ENCODE assay signal across 7 cellular contexts in genomic region chr14:68232643-68233055, GRCh38.
DNase-seq lines count a peak whose midpoint lies in the region; ATAC-seq and TF ChIP-seq lines count a peak whose summit lies in the region.

No MANE protein-coding gene starts in this region.

- H4K20me1 ChIP-seq in GM23248 (ENCODE audit: insufficient read depth) = no peaks in the 10 kb centered on the region
- H4K20me1 ChIP-seq in KMS-11 (ENCODE audit: insufficient read depth) = no peaks in the 10 kb centered on the region
- no peaks in the 10 kb centered on the region for H4K20me1 ChIP-seq in mammary epithelial cell (ENCODE audit: insufficient read depth, low read length)

- no peaks in the 10 kb centered on the region for H3K9me2 ChIP-seq in GM23248 (ENCODE audit: insufficient read depth)

- no peak overlapping the region for H3K27ac Mint-ChIP-seq in memory B cell
- H3K27ac Mint-ChIP-seq in Caco-2 (ENCODE audit: unreplicated experiment) = no peak overlapping the region

- H3K4me3 Mint-ChIP-seq in memory B cell (no peak overlapping the region), Caco-2 (ENCODE audit: unreplicated experiment) (no peak overlapping the region)

- H3K9me3 Mint-ChIP-seq in memory B cell (no peaks in the 10 kb centered on the region), Caco-2 (ENCODE audit: unreplicated experiment) (no peaks in the 10 kb centered on the region)

- CTCF ChIA-PET in mammary epithelial cell (lab: Charles Lee; ENCODE audit: low non-redundant PET) (interaction anchor here (0.6 kb wide), 1 partner anchor 288 kb away, joined by 3 read pairs; no protein-coding TSS in a partner anchor), Caco-2 (lab: Charles Lee) (no interaction called here)

- H3K4me1 ChIP-seq in GM23248 (ENCODE audit: insufficient read depth) (peaks cover 32% of the 10 kb centered on the region), KMS-11 (ENCODE audit: low read depth, poor library complexity, severe bottlenecking) (peaks cover 76% of the 10 kb centered on the region), mammary epithelial cell (ENCODE audit: insufficient read depth, low read length) (peaks cover 38% of the 10 kb centered on the region), aorta (ENCODE audit: control insufficient read depth in 1 of 2, insufficient read depth in 2 of 2, low read length in 2 of 2) (peaks cover 0 to 3% of the 10 kb centered on the region in 2 donors), Caco-2 (peaks cover 15% of the 10 kb centered on the region)

- BruUV-seq in mammary epithelial cell (replicated peaks; lab: Mats Ljungman, UMichigan) (no TSS peak), Caco-2 (replicated peaks; lab: Mats Ljungman, UMichigan) (no TSS peak)

- ATAC-seq in memory B cell (ENCODE audit: low read depth) = peak; percentile 24
- peak; percentile 94 for ATAC-seq in aorta (ENCODE audit: low FRiP score)

- no peaks in the 10 kb centered on the region for H3K79me2 ChIP-seq in GM23248 (ENCODE audit: insufficient read depth)
- H3K79me2 ChIP-seq in KMS-11 (ENCODE audit: insufficient read depth, low read depth) = no peaks in the 10 kb centered on the region
- no peaks in the 10 kb centered on the region for H3K79me2 ChIP-seq in mammary epithelial cell (ENCODE audit: insufficient read depth, low read length)

- no peaks in the 10 kb centered on the region for H3K36me3 ChIP-seq in GM23248 (ENCODE audit: low read depth)
- no peaks in the 10 kb centered on the region for H3K36me3 ChIP-seq in KMS-11 (ENCODE audit: insufficient read depth)
- H3K36me3 ChIP-seq in mammary epithelial cell (ENCODE audit: insufficient read depth, low read length) = no peaks in the 10 kb centered on the region
- no peaks in the 10 kb centered on the region for H3K36me3 ChIP-seq in aorta (ENCODE audit: control insufficient read depth in 1 of 2, insufficient read depth in 2 of 2, low read length in 1 of 2)
- H3K36me3 ChIP-seq in Caco-2 (ENCODE audit: control insufficient read depth, insufficient read depth, low read length) = no peaks in the 10 kb centered on the region

- H3K4me1 Mint-ChIP-seq in memory B cell (no peaks in the 10 kb centered on the region), Caco-2 (ENCODE audit: low read depth, unreplicated experiment) (no peaks in the 10 kb centered on the region)

- H3K27ac ChIP-seq in GM23248 (peak overlapping the region; percentile 91), KMS-11 (peak overlapping the region; percentile 99), mammary epithelial cell (ENCODE audit: insufficient read depth, low read depth, low read length) (peak overlapping the region; percentile 92), aorta (ENCODE audit: low read depth in 1 of 2, low read length in 2 of 2) (peak overlapping the region in 1 of 2 donors; percentile 81)

- 4 to 5% methylated on average over 1 of the region's 1 CpG for WGBS in GM23248 (ENCODE audit: low coverage in 1 of 2, low lambda C conversion rate in 2 of 2, missing lambda C conversion rate in 2 of 2), 2 experiments
- 0% methylated on average over 1 of the region's 1 CpG for WGBS in mammary epithelial cell (ENCODE audit: low coverage, missing lambda C conversion rate)
- 3 to 8% methylated on average over 1 of the region's 1 CpG for WGBS in aorta, 2 donors

- in situ Hi-C loops in GM13977 (cut with MboI; ENCODE audit: low pct_unique_long_range_greater_than_20kb, low sequenced_read_pairs, unreplicated experiment) (no loop called here), GM23248 (cut with MboI) (no loop called here), mammary epithelial cell (cut with MboI; ENCODE audit: low sequenced_read_pairs in 2 of 2) (no loop called here)

- dilution Hi-C loops in mammary epithelial cell (cut with HindIII; ENCODE audit: low sequenced_read_pairs) = loop anchor here (25.0 kb wide), 1 partner anchor 295 kb away; no protein-coding TSS in a partner anchor

- H3K4me3 ChIP-seq in GM23248 (0 out of 2 replicates have a peak overlapping the region, but pooled peaks have one; percentile 6), KMS-11 (IDR thresholded peaks at IDR 0.05; ENCODE audit: insufficient read depth, low read depth, low read length) (no peak overlapping the region), mammary epithelial cell (replicated peaks in 1 of 3; ENCODE audit: insufficient read depth in 1 of 3, low read depth in 2 of 3, low read length in 3 of 3) (no peak overlapping the region), aorta (ENCODE audit: low read length in 2 of 2) (no peak overlapping the region), Caco-2 (ENCODE audit: low read depth, low read length) (no peak overlapping the region)

- H3K27me3 Mint-ChIP-seq in memory B cell = no peaks in the 10 kb centered on the region
- H3K27me3 Mint-ChIP-seq in Caco-2 (ENCODE audit: insufficient read depth, unreplicated experiment) = no peaks in the 10 kb centered on the region

- H3F3A ChIP-seq in GM23248 (ENCODE audit: insufficient read depth) = peaks cover 19% of the 10 kb centered on the region

- H3K4me2 ChIP-seq in GM23248 (ENCODE audit: unreplicated experiment) = peak overlapping the region; percentile 53
- peak overlapping the region; percentile 46 for H3K4me2 ChIP-seq in KMS-11
- peak overlapping the region; percentile 27 for H3K4me2 ChIP-seq in mammary epithelial cell (ENCODE audit: insufficient read depth, low read depth, low read length)

- no peaks in the 10 kb centered on the region for H3K9me3 ChIP-seq in GM23248 (ENCODE audit: low read depth)
- no peaks in the 10 kb centered on the region for H3K9me3 ChIP-seq in mammary epithelial cell (replicated peaks; ENCODE audit: insufficient read depth, low read length)
- H3K9me3 ChIP-seq in aorta (ENCODE audit: control insufficient read depth, low read length) = no peaks in the 10 kb centered on the region
- no peaks in the 10 kb centered on the region for H3K9me3 ChIP-seq in Caco-2

- H2AFZ ChIP-seq in GM23248 = no peak overlapping the region
- H2AFZ ChIP-seq in KMS-11 (ENCODE audit: low read depth) = peak overlapping the region; percentile 28; the same call in 1 of the 2 replicates
- H2AFZ ChIP-seq in mammary epithelial cell (ENCODE audit: low read depth, low read length) = peak overlapping the region; percentile 41

- H3K9ac ChIP-seq in GM23248 (peak overlapping the region; percentile 66), KMS-11 (peak overlapping the region; percentile 65; the same call in 1 of the 2 replicates), mammary epithelial cell (ENCODE audit: insufficient read depth, low read length) (peak overlapping the region; percentile 55)

- no peak for TF ChIP-seq CTCF in GM13977 (IDR thresholded peaks at IDR 0.05; ENCODE audit: extremely low read depth, insufficient read depth, missing control alignments)
- TF ChIP-seq CTCF in KMS-11 (conservative IDR thresholded peaks at IDR 0.05; ENCODE audit: low read depth, low read length) = no peak
- no peak for TF ChIP-seq CTCF in mammary epithelial cell (conservative IDR thresholded peaks at IDR 0.05 in 1 of 2, IDR thresholded peaks at IDR 0.05 in 1 of 2; ENCODE audit: extremely low read depth in 1 of 2, insufficient read depth in 1 of 2, low read depth in 1 of 2, low read length in 2 of 2)
- TF ChIP-seq CTCF in Caco-2 (IDR thresholded peaks at IDR 0.05; ENCODE audit: insufficient read depth in 1 of 2, low read depth in 1 of 2, low read length in 1 of 2, severe bottlenecking in 1 of 2, unreplicated experiment in 1 of 2) = no peak

- POLR2A ChIA-PET in Caco-2 (lab: Charles Lee) = no interaction called here

- DNase-seq in GM13977 (ENCODE audit: low spot score) = peak; percentile 66
- peak; percentile 99 for DNase-seq in GM23248
- peak; percentile 99 for DNase-seq in mammary epithelial cell
- no peak for DNase-seq in memory B cell (ENCODE audit: low spot score in 2 of 2)
- peak in 1 of 2 donors; percentile 68 for DNase-seq in aorta
- DNase-seq in Caco-2 = no peak

- H3K27me3 ChIP-seq in GM23248 (replicated peaks; ENCODE audit: insufficient read depth) = no peaks in the 10 kb centered on the region
- H3K27me3 ChIP-seq in KMS-11 (ENCODE audit: insufficient read depth, low read depth) = no peaks in the 10 kb centered on the region
- H3K27me3 ChIP-seq in mammary epithelial cell (ENCODE audit: insufficient read depth, low read length) = no peaks in the 10 kb centered on the region
- no peaks in the 10 kb centered on the region for H3K27me3 ChIP-seq in aorta (ENCODE audit: control insufficient read depth in 1 of 2, insufficient read depth in 2 of 2, low read length in 1 of 2)
- H3K27me3 ChIP-seq in Caco-2 (replicated peaks; ENCODE audit: control insufficient read depth, insufficient read depth, low read length) = no peaks in the 10 kb centered on the region

- intact Hi-C loops in mammary epithelial cell (cut with micrococcal nuclease) = loop anchor here (2.0 kb wide), 1 partner anchor 92 kb away; no protein-coding TSS in a partner anchor
- intact Hi-C loops in aorta (cut with DNase I) = loop anchor here in 1 of 2 donors (5.0 kb wide), 1 partner anchor 290 kb away; no protein-coding TSS in a partner anchor
- intact Hi-C loops in Caco-2 (cut with micrococcal nuclease; ENCODE audit: unreplicated experiment) = no loop called here

- H3K36me3 Mint-ChIP-seq in memory B cell (no peaks in the 10 kb centered on the region), Caco-2 (ENCODE audit: insufficient read depth, unreplicated experiment) (no peaks in the 10 kb centered on the region)

Comparison
In these comparisons a context has a peak if more than half of its experiments do, and no peak if none do; other contexts are left out.
1. DNase-seq: peak in GM13977 (single experiment), GM23248 (single experiment) and mammary epithelial cell (single experiment); none in memory B cell (0 of 2) and Caco-2 (0 of 2).
2. Peak in every context shown above with its lines, with median percentiles within 50 percentile points of each other: H3K4me2 ChIP-seq and H3K9ac ChIP-seq.